In genomic region chr12:22531205-22531604, GRCh38 we compare ENCODE assay signal across 33 cellular contexts.
"Had no signal": no experiment of that assay in that cellular context is flagged by ENCODE, and none has a peak within 500 bp of the region (broad histone marks: within the 10 kb centered on the region; RNA-seq: fewer than 3 reads in every experiment).

No MANE protein-coding gene starts in this region.

- H3K36me3 ChIP-seq: colonic mucosa had no signal

- H3K9me3 Mint-ChIP-seq: activated CD4-positive, alpha-beta T cell treated with anti-CD3 and anti-CD28 coated beads, Interleukin-2, amount 10 ng/mL, durations not matched to agents 24 days and 14 days; activated naive CD4-positive, alpha-beta T cell treated with anti-CD3 and anti-CD28 coated beads for 36 hours; activated naive CD4-positive, alpha-beta T cell treated with anti-CD3 and anti-CD28 coated beads, Interleukin-2, amount 50 U/mL, for 24 hours; activated naive CD8-positive, alpha-beta T cell treated with anti-CD3 and anti-CD28 coated beads for 36 hours; activated naive CD8-positive, alpha-beta T cell treated with anti-CD3 and anti-CD28 coated beads, Interleukin-2, amount 50 U/mL, for 24 hours; activated T-helper 1 cell treated with anti-CD3 and anti-CD28 coated beads, Interleukin-12 subunit alpha, Interleukin-12 subunit beta, Interleukin-2, Interleukin-4 antibody, amounts not matched to agents 30 ng/mL and 10 ng/mL and 1 ng/mL, durations not matched to agents 14 hours and 24 hours and 36 hours had no signal

- H3K27me3 Mint-ChIP-seq: activated CD4-positive, alpha-beta memory T cell treated with anti-CD3 and anti-CD28 coated beads for 36 hours; activated CD4-positive, alpha-beta T cell treated with anti-CD3 and anti-CD28 coated beads for 36 hours; activated CD4-positive, alpha-beta T cell treated with anti-CD3 and anti-CD28 coated beads, Interleukin-2, amount 10 ng/mL, durations not matched to agents 24 days and 14 days; activated CD8-positive, alpha-beta memory T cell treated with anti-CD3 and anti-CD28 coated beads, Interleukin-2, amount 10 ng/mL, durations not matched to agents 7 days and 5 days; activated naive CD4-positive, alpha-beta T cell treated with anti-CD3 and anti-CD28 coated beads, Interleukin-2, amount 50 U/mL, for 24 hours; activated naive CD8-positive, alpha-beta T cell treated with anti-CD3 and anti-CD28 coated beads for 36 hours; activated naive CD8-positive, alpha-beta T cell treated with anti-CD3 and anti-CD28 coated beads, Interleukin-2, amount 50 U/mL, for 24 hours had no signal

- ATAC-seq: activated CD4-positive, alpha-beta T cell treated with anti-CD3 and anti-CD28 coated beads for 36 hours; activated CD8-positive, alpha-beta memory T cell treated with anti-CD3 and anti-CD28 coated beads, Interleukin-2, amount 10 ng/mL, durations not matched to agents 7 days and 5 days; activated CD8-positive, alpha-beta T cell treated with anti-CD3 and anti-CD28 coated beads, Interleukin-2, amount 10 ng/mL, durations not matched to agents 7 days and 5 days; activated naive CD8-positive, alpha-beta T cell treated with anti-CD3 and anti-CD28 coated beads, Interleukin-2, amount 50 U/mL, for 24 hours; esophagus mucosa had no signal

- H3K27ac Mint-ChIP-seq: activated CD4-positive, alpha-beta memory T cell treated with anti-CD3 and anti-CD28 coated beads for 36 hours; activated CD4-positive, alpha-beta T cell treated with anti-CD3 and anti-CD28 coated beads for 36 hours; activated CD4-positive, alpha-beta T cell treated with anti-CD3 and anti-CD28 coated beads, Interleukin-2, amount 10 ng/mL, durations not matched to agents 24 days and 14 days; activated CD8-positive, alpha-beta memory T cell treated with anti-CD3 and anti-CD28 coated beads, Interleukin-2, amount 10 ng/mL, durations not matched to agents 7 days and 5 days; activated CD8-positive, alpha-beta T cell treated with anti-CD3 and anti-CD28 coated beads, Interleukin-2, amount 10 ng/mL, durations not matched to agents 7 days and 5 days; activated naive CD4-positive, alpha-beta T cell treated with anti-CD3 and anti-CD28 coated beads for 36 hours; activated naive CD4-positive, alpha-beta T cell treated with anti-CD3 and anti-CD28 coated beads, Interleukin-2, amount 50 U/mL, for 24 hours; activated naive CD8-positive, alpha-beta T cell treated with anti-CD3 and anti-CD28 coated beads for 36 hours; activated naive CD8-positive, alpha-beta T cell treated with anti-CD3 and anti-CD28 coated beads, Interleukin-2, amount 50 U/mL, for 24 hours; activated T-helper 1 cell treated with anti-CD3 and anti-CD28 coated beads, Interleukin-12 subunit alpha, Interleukin-12 subunit beta, Interleukin-2, Interleukin-4 antibody, amounts not matched to agents 30 ng/mL and 10 ng/mL and 1 ng/mL, durations not matched to agents 14 hours and 24 hours and 36 hours; activated T-helper 2 cell treated with anti-CD3 and anti-CD28 coated beads, Interferon-gamma antibody, Interleukin-2, Interleukin-4, amounts not matched to agents 10 μg/mL and 5 μg/mL and 100 μg/mL, durations not matched to agents 14 hours and 24 hours and 36 hours; brain had no signal

- H3K27ac ChIP-seq: adrenal gland, breast epithelium, cardiac muscle cell, colonic mucosa had no signal

- FAIRE-seq: endometrium, frontal cortex had no signal

- H3K27me3 ChIP-seq: adrenal gland, breast epithelium, cardiac muscle cell, colonic mucosa had no signal

- DNase-seq: activated CD4-positive, alpha-beta memory T cell treated with anti-CD3 and anti-CD28 coated beads for 36 hours; activated CD4-positive, alpha-beta T cell treated with anti-CD3 and anti-CD28 coated beads for 36 hours; activated CD4-positive, alpha-beta T cell treated with anti-CD3 and anti-CD28 coated beads, Interleukin-2, amount 10 ng/mL, durations not matched to agents 24 days and 14 days; activated CD4-positive, CD25-positive, alpha-beta regulatory T cell; activated CD4-positive, CD25-positive, alpha-beta regulatory T cell treated with anti-CD3 and anti-CD28 coated beads, Interleukin-2, amount 50 U/mL, for 72 hours; activated CD8-positive, alpha-beta memory T cell treated with anti-CD3 and anti-CD28 coated beads, Interleukin-2, amount 10 ng/mL, durations not matched to agents 7 days and 5 days; activated CD8-positive, alpha-beta memory T cell treated with anti-CD3 and anti-CD28 coated beads, Interleukin-2, amount 50 U/mL, for 4 hours; activated CD8-positive, alpha-beta T cell treated with anti-CD3 and anti-CD28 coated beads, Interleukin-2, amount 10 ng/mL, durations not matched to agents 7 days and 5 days; activated effector memory CD4-positive, alpha-beta T cell treated with anti-CD3 and anti-CD28 coated beads, Interleukin-2, amount 50 U/mL, for 16 hours; activated naive CD4-positive, alpha-beta T cell treated with anti-CD3 and anti-CD28 coated beads for 36 hours; activated naive CD8-positive, alpha-beta T cell treated with anti-CD3 and anti-CD28 coated beads for 36 hours; activated naive CD8-positive, alpha-beta T cell treated with anti-CD3 and anti-CD28 coated beads, Interleukin-2, amount 50 U/mL, for 24 hours; activated T-cell treated with anti-CD3 and anti-CD28 coated beads, Interleukin-2, amount 50 U/mL, for 1 hour; activated T-cell treated with anti-CD3 and anti-CD28 coated beads, Interleukin-2, amount 50 U/mL, for 48 hours; adrenal gland; amygdala; aorta; central memory CD4-positive, alpha-beta T cell; cerebellar nuclear complex; colonic mucosa; effector CD8-positive, alpha-beta T cell; foreskin fibroblast; head of caudate nucleus; T-helper 2 cell had no signal

- H3K4me1 ChIP-seq: breast epithelium, colonic mucosa had no signal

- H3K9me3 ChIP-seq: adrenal gland, breast epithelium, colonic mucosa had no signal

- H3K4me3 Mint-ChIP-seq: activated CD4-positive, alpha-beta memory T cell treated with anti-CD3 and anti-CD28 coated beads for 36 hours; activated CD4-positive, alpha-beta T cell treated with anti-CD3 and anti-CD28 coated beads for 36 hours; activated CD4-positive, alpha-beta T cell treated with anti-CD3 and anti-CD28 coated beads, Interleukin-2, amount 10 ng/mL, durations not matched to agents 24 days and 14 days; activated CD8-positive, alpha-beta memory T cell treated with anti-CD3 and anti-CD28 coated beads, Interleukin-2, amount 10 ng/mL, durations not matched to agents 7 days and 5 days; activated CD8-positive, alpha-beta T cell treated with anti-CD3 and anti-CD28 coated beads, Interleukin-2, amount 10 ng/mL, durations not matched to agents 7 days and 5 days; activated naive CD4-positive, alpha-beta T cell treated with anti-CD3 and anti-CD28 coated beads for 36 hours; activated naive CD4-positive, alpha-beta T cell treated with anti-CD3 and anti-CD28 coated beads, Interleukin-2, amount 50 U/mL, for 24 hours; activated naive CD8-positive, alpha-beta T cell treated with anti-CD3 and anti-CD28 coated beads for 36 hours; activated naive CD8-positive, alpha-beta T cell treated with anti-CD3 and anti-CD28 coated beads, Interleukin-2, amount 50 U/mL, for 24 hours; activated T-helper 1 cell treated with anti-CD3 and anti-CD28 coated beads, Interleukin-12 subunit alpha, Interleukin-12 subunit beta, Interleukin-2, Interleukin-4 antibody, amounts not matched to agents 30 ng/mL and 10 ng/mL and 1 ng/mL, durations not matched to agents 14 hours and 24 hours and 36 hours; brain had no signal

- H3K4me3 ChIP-seq: adrenal gland, breast epithelium, cardiac muscle cell, colonic mucosa had no signal
